ENCODE assay signal across 34 cellular contexts in genomic region chr2:222381556-222381955, GRCh38. TPM values are rescaled to one million over a fixed set of nuclear protein-coding genes. Genes with fewer than 3 reads are reported as not detected.
"Had no signal": no experiment of that assay in that cellular context is flagged by ENCODE, and none has a peak within 500 bp of the region (broad histone marks: within the 10 kb centered on the region; RNA-seq: fewer than 3 reads in every experiment).

No MANE protein-coding gene starts in this region.

- H3K4me3 ChIP-seq: adrenal gland, body of pancreas, breast epithelium, MG63, Peyer's patch had no signal

- H3K9me3 Mint-ChIP-seq: activated CD4-positive, alpha-beta T cell treated with anti-CD3 and anti-CD28 coated beads, Interleukin-2, amount 10 ng/mL, durations not matched to agents 24 days and 14 days; activated T-cell treated with anti-CD3 and anti-CD28 coated beads, Interleukin-2, amount 50 U/mL, for 24 hours; activated T-helper 2 cell treated with anti-CD3 and anti-CD28 coated beads, Interferon-gamma antibody, Interleukin-2, Interleukin-4, amounts not matched to agents 10 μg/mL and 5 μg/mL and 100 μg/mL, durations not matched to agents 14 hours and 24 hours and 36 hours had no signal

- H3K36me3 Mint-ChIP-seq: activated naive CD4-positive, alpha-beta T cell treated with anti-CD3 and anti-CD28 coated beads, Interleukin-2, amount 50 U/mL, for 72 hours; T-cell had no signal

- H3K4me1 Mint-ChIP-seq: activated CD4-positive, alpha-beta T cell treated with anti-CD3 and anti-CD28 coated beads, Interleukin-2, amount 10 ng/mL, durations not matched to agents 24 days and 14 days; T-cell; T-helper 17 cell had no signal

- H3K27me3 ChIP-seq: adrenal gland, body of pancreas, breast epithelium, Peyer's patch had no signal

- H3K36me3 ChIP-seq: adrenal gland, breast epithelium, MG63, Peyer's patch had no signal

- H3K27ac ChIP-seq: adrenal gland, body of pancreas, breast epithelium, Peyer's patch, VCaP had no signal

- ATAC-seq: activated CD8-positive, alpha-beta T cell treated with anti-CD3 and anti-CD28 coated beads, Interleukin-2, amount 10 ng/mL, durations not matched to agents 7 days and 5 days; activated naive CD4-positive, alpha-beta T cell treated with anti-CD3 and anti-CD28 coated beads, Interleukin-2, amount 50 U/mL, for 72 hours; body of pancreas; PC-3; SK-N-SH treated with all-trans-retinoic acid at 6 μM for 48 hours; T-cell; T-helper 17 cell had no signal

- H3K27ac Mint-ChIP-seq: activated CD4-positive, alpha-beta T cell treated with anti-CD3 and anti-CD28 coated beads, Interleukin-2, amount 10 ng/mL, durations not matched to agents 24 days and 14 days; activated CD8-positive, alpha-beta T cell treated with anti-CD3 and anti-CD28 coated beads, Interleukin-2, amount 10 ng/mL, durations not matched to agents 7 days and 5 days; activated naive CD4-positive, alpha-beta T cell treated with anti-CD3 and anti-CD28 coated beads for 36 hours; activated naive CD4-positive, alpha-beta T cell treated with anti-CD3 and anti-CD28 coated beads, Interleukin-2, amount 50 U/mL, for 72 hours; activated T-cell treated with anti-CD3 and anti-CD28 coated beads, Interleukin-2, amount 50 U/mL, for 24 hours; activated T-helper 2 cell treated with anti-CD3 and anti-CD28 coated beads, Interferon-gamma antibody, Interleukin-2, Interleukin-4, amounts not matched to agents 10 μg/mL and 5 μg/mL and 100 μg/mL, durations not matched to agents 14 hours and 24 hours and 36 hours; T-cell; T-helper 17 cell had no signal

- DNase-seq: activated CD4-positive, alpha-beta T cell treated with anti-CD3 and anti-CD28 coated beads, Interleukin-2, amount 10 ng/mL, durations not matched to agents 24 days and 14 days; activated CD4-positive, alpha-beta T cell treated with anti-CD3 and anti-CD28 coated beads, Interleukin-2, amount 50 U/mL, for 48 hours; activated CD4-positive, CD25-positive, alpha-beta regulatory T cell; activated CD8-positive, alpha-beta T cell treated with anti-CD3 and anti-CD28 coated beads, Interleukin-2, amount 10 ng/mL, durations not matched to agents 7 days and 5 days; activated gamma-delta T cell; activated naive CD4-positive, alpha-beta T cell treated with anti-CD3 and anti-CD28 coated beads for 36 hours; activated T-cell treated with anti-CD3 and anti-CD28 coated beads, Interleukin-2, amount 50 U/mL, for 24 hours; adrenal gland; body of pancreas; caudate nucleus; Kasumi-1; KG1; MG63; NCI-H1048; NCI-H1105 treated with DMSO at 0.1 percent for 48 hours; NCI-H1436; NCI-H1694; NCI-H1930; NCI-H2081 treated with DMSO at 0.1 percent for 48 hours; NCI-H345; NCI-H524 treated with DMSO at 0.1 percent for 48 hours; PC-3; Peyer's patch; RPMI8226; SIG-M5; T-cell; T-helper 17 cell had no signal

- H3K4me3 Mint-ChIP-seq: activated CD4-positive, alpha-beta T cell treated with anti-CD3 and anti-CD28 coated beads, Interleukin-2, amount 10 ng/mL, durations not matched to agents 24 days and 14 days; activated CD8-positive, alpha-beta T cell treated with anti-CD3 and anti-CD28 coated beads, Interleukin-2, amount 10 ng/mL, durations not matched to agents 7 days and 5 days; activated naive CD4-positive, alpha-beta T cell treated with anti-CD3 and anti-CD28 coated beads for 36 hours; activated T-cell treated with anti-CD3 and anti-CD28 coated beads, Interleukin-2, amount 50 U/mL, for 24 hours; T-cell; T-helper 17 cell had no signal

- H3K9me3 ChIP-seq: adrenal gland, body of pancreas, breast epithelium, MG63, Peyer's patch had no signal

- H3K4me1 ChIP-seq: adrenal gland, body of pancreas, breast epithelium, Peyer's patch had no signal

RNA-seq across cellular contexts. Expression of gene SGPP2, which starts 42.8 kb away (rescaled TPM):
- total RNA-seq: NCI-H460, PC-3, SK-MEL-5 had no signal
